In the genomic region with DNA sequence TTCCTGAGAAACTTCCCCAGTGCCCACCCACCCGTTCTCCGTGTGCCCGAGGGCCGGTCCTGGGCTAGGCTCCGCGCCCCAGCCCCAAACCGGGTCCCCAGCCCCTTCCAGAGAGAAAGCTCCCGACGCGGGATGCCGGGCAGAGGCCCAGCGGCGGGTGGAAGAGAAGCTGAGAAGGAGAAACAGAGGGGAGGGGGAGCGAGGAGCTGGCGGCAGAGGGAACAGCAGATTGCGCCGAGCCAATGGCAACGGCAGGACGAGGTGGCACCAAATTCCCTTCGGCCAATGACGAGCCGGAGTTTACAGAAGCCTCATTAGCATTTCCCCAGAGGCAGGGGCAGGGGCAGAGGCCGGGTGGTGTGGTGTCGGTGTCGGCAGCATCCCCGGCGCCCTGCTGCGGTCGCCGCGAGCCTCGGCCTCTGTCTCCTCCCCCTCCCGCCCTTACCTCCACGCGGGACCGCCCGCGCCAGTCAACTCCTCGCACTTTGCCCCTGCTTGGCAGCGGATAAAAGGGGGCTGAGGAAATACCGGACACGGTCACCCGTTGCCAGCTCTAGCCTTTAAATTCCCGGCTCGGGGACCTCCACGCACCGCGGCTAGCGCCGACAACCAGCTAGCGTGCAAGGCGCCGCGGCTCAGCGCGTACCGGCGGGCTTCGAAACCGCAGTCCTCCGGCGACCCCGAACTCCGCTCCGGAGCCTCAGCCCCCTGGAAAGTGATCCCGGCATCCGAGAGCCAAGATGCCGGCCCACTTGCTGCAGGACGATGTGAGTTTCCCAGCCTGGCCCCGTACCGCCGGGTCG, we compare ENCODE assay signal across 1 cellular context.
TF ChIP-seq lines count a peak whose summit lies in the region.

A gene (plus strand): TSS at position 469 of the 803 bp plus-strand sequence. CDS start 272 bp downstream, at position 741.

TF ChIP-seq in K562, 482 proteins besides CTCF, POLR2A, EP300 and RAD21 (continued from another document and continues in another):
- TF ChIP-seq, protein P1, sequence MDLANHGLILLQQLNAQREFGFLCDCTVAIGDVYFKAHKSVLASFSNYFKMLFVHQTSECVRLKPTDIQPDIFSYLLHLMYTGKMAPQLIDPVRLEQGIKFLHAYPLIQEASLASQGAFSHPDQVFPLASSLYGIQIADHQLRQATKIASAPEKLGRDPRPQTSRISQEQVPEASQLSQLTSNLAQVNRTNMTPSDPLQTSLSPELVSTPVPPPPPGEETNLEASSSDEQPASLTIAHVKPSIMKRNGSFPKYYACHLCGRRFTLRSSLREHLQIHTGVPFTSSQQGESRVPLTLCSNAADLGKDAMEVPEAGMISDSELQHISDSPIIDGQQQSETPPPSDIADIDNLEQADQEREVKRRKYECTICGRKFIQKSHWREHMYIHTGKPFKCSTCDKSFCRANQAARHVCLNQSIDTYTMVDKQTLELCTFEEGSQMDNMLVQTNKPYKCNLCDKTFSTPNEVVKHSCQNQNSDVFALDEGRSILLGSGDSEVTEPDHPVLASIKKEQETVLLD (IDR thresholded peaks at IDR 0.05) = no peak
- TF ChIP-seq DMBX1 (CRISPR knock-in tag; IDR thresholded peaks at IDR 0.05; ENCODE audit: borderline replicate concordance) = no peak
- peak; percentile 14; the same call in 1 of the 2 replicates for TF ChIP-seq MYC (IDR thresholded peaks at IDR 0.05; ENCODE audit: low read depth, low read length)
- TF ChIP-seq MYC (CRISPR knock-in tag; IDR thresholded peaks at IDR 0.05; ENCODE audit: borderline replicate concordance, low read depth) = no peak
- 0 out of 2 replicates have a peak, but pooled peaks have one; percentile 25 for TF ChIP-seq HNRNPL (IDR thresholded peaks at IDR 0.05; ENCODE audit: low read depth, low read length)
- TF ChIP-seq, protein P2, sequence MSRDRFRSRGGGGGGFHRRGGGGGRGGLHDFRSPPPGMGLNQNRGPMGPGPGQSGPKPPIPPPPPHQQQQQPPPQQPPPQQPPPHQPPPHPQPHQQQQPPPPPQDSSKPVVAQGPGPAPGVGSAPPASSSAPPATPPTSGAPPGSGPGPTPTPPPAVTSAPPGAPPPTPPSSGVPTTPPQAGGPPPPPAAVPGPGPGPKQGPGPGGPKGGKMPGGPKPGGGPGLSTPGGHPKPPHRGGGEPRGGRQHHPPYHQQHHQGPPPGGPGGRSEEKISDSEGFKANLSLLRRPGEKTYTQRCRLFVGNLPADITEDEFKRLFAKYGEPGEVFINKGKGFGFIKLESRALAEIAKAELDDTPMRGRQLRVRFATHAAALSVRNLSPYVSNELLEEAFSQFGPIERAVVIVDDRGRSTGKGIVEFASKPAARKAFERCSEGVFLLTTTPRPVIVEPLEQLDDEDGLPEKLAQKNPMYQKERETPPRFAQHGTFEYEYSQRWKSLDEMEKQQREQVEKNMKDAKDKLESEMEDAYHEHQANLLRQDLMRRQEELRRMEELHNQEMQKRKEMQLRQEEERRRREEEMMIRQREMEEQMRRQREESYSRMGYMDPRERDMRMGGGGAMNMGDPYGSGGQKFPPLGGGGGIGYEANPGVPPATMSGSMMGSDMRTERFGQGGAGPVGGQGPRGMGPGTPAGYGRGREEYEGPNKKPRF (IDR thresholded peaks at IDR 0.05; ENCODE audit: low read depth, low read length) = no peak
- no peak for TF ChIP-seq SMC3 (conservative IDR thresholded peaks at IDR 0.05; ENCODE audit: insufficient read depth, low read depth, low read length)
- TF ChIP-seq RBFOX2 (IDR thresholded peaks at IDR 0.05; ENCODE audit: low read depth, low read length) = peak; percentile 86
- TF ChIP-seq BDP1 (IDR thresholded peaks at IDR 0.05; ENCODE audit: insufficient read depth, insufficient read length) = no peak
- TF ChIP-seq, protein P3, sequence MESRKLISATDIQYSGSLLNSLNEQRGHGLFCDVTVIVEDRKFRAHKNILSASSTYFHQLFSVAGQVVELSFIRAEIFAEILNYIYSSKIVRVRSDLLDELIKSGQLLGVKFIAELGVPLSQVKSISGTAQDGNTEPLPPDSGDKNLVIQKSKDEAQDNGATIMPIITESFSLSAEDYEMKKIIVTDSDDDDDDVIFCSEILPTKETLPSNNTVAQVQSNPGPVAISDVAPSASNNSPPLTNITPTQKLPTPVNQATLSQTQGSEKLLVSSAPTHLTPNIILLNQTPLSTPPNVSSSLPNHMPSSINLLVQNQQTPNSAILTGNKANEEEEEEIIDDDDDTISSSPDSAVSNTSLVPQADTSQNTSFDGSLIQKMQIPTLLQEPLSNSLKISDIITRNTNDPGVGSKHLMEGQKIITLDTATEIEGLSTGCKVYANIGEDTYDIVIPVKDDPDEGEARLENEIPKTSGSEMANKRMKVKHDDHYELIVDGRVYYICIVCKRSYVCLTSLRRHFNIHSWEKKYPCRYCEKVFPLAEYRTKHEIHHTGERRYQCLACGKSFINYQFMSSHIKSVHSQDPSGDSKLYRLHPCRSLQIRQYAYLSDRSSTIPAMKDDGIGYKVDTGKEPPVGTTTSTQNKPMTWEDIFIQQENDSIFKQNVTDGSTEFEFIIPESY (CRISPR knock-in tag; IDR thresholded peaks at IDR 0.05) = no peak
- TF ChIP-seq, protein P4, sequence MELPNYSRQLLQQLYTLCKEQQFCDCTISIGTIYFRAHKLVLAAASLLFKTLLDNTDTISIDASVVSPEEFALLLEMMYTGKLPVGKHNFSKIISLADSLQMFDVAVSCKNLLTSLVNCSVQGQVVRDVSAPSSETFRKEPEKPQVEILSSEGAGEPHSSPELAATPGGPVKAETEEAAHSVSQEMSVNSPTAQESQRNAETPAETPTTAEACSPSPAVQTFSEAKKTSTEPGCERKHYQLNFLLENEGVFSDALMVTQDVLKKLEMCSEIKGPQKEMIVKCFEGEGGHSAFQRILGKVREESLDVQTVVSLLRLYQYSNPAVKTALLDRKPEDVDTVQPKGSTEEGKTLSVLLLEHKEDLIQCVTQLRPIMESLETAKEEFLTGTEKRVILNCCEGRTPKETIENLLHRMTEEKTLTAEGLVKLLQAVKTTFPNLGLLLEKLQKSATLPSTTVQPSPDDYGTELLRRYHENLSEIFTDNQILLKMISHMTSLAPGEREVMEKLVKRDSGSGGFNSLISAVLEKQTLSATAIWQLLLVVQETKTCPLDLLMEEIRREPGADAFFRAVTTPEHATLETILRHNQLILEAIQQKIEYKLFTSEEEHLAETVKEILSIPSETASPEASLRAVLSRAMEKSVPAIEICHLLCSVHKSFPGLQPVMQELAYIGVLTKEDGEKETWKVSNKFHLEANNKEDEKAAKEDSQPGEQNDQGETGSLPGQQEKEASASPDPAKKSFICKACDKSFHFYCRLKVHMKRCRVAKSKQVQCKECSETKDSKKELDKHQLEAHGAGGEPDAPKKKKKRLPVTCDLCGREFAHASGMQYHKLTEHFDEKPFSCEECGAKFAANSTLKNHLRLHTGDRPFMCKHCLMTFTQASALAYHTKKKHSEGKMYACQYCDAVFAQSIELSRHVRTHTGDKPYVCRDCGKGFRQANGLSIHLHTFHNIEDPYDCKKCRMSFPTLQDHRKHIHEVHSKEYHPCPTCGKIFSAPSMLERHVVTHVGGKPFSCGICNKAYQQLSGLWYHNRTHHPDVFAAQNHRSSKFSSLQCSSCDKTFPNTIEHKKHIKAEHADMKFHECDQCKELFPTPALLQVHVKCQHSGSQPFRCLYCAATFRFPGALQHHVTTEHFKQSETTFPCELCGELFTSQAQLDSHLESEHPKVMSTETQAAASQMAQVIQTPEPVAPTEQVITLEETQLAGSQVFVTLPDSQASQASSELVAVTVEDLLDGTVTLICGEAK (IDR thresholded peaks at IDR 0.05) = no peak
- TF ChIP-seq, protein P4 (CRISPR knock-in tag; IDR thresholded peaks at IDR 0.05) = no peak
- TF ChIP-seq, protein P5, sequence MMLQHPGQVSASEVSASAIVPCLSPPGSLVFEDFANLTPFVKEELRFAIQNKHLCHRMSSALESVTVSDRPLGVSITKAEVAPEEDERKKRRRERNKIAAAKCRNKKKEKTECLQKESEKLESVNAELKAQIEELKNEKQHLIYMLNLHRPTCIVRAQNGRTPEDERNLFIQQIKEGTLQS (IDR thresholded peaks at IDR 0.05) = no peak
- TF ChIP-seq, protein P5 (CRISPR knock-in tag; conservative IDR thresholded peaks at IDR 0.05) = no peak
- TF ChIP-seq POLR2AphosphoS2 (IDR thresholded peaks at IDR 0.05; ENCODE audit: low read length) = 0 out of 2 replicates have a peak, but pooled peaks have one; percentile 12
- TF ChIP-seq, protein P6, sequence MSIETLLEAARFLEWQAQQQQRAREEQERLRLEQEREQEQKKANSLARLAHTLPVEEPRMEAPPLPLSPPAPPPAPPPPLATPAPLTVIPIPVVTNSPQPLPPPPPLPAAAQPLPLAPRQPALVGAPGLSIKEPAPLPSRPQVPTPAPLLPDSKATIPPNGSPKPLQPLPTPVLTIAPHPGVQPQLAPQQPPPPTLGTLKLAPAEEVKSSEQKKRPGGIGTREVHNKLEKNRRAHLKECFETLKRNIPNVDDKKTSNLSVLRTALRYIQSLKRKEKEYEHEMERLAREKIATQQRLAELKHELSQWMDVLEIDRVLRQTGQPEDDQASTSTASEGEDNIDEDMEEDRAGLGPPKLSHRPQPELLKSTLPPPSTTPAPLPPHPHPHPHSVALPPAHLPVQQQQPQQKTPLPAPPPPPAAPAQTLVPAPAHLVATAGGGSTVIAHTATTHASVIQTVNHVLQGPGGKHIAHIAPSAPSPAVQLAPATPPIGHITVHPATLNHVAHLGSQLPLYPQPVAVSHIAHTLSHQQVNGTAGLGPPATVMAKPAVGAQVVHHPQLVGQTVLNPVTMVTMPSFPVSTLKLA (conservative IDR thresholded peaks at IDR 0.05) = peak; percentile 63 to 74; a peak in 3 of 4 replicates
- TF ChIP-seq POLR3A (IDR thresholded peaks at IDR 0.05; ENCODE audit: borderline replicate concordance, extremely low read depth, insufficient read depth, insufficient read length) = no peak
- TF ChIP-seq ESRRA (IDR thresholded peaks at IDR 0.05; ENCODE audit: borderline replicate concordance, low read depth) = peak; percentile 51; the same call in 1 of the 2 replicates
- no peak for TF ChIP-seq ZNF24 (IDR thresholded peaks at IDR 0.05)
- peak in 1 of 2 experiments; percentile 31; a peak in 1 of 4 replicates for TF ChIP-seq HDAC1 (IDR thresholded peaks at IDR 0.05)
- no peak for TF ChIP-seq L3MBTL2 (IDR thresholded peaks at IDR 0.05)
- no peak for TF ChIP-seq ZC3H4 (CRISPR knock-in tag; IDR thresholded peaks at IDR 0.05; ENCODE audit: borderline replicate concordance)
- no peak for TF ChIP-seq HIVEP1 (CRISPR knock-in tag; IDR thresholded peaks at IDR 0.05)
- TF ChIP-seq SUPT5H (IDR thresholded peaks at IDR 0.05) = peak; percentile 75
- no peak for TF ChIP-seq TEAD2 (tag; IDR thresholded peaks at IDR 0.05)
- TF ChIP-seq CCNT2 (IDR thresholded peaks at IDR 0.05; ENCODE audit: borderline replicate concordance, extremely low read depth, insufficient read length, low read depth, low read length) = peak; percentile 58
- TF ChIP-seq TARDBP (IDR thresholded peaks at IDR 0.05) = no peak
- TF ChIP-seq, protein P7, sequence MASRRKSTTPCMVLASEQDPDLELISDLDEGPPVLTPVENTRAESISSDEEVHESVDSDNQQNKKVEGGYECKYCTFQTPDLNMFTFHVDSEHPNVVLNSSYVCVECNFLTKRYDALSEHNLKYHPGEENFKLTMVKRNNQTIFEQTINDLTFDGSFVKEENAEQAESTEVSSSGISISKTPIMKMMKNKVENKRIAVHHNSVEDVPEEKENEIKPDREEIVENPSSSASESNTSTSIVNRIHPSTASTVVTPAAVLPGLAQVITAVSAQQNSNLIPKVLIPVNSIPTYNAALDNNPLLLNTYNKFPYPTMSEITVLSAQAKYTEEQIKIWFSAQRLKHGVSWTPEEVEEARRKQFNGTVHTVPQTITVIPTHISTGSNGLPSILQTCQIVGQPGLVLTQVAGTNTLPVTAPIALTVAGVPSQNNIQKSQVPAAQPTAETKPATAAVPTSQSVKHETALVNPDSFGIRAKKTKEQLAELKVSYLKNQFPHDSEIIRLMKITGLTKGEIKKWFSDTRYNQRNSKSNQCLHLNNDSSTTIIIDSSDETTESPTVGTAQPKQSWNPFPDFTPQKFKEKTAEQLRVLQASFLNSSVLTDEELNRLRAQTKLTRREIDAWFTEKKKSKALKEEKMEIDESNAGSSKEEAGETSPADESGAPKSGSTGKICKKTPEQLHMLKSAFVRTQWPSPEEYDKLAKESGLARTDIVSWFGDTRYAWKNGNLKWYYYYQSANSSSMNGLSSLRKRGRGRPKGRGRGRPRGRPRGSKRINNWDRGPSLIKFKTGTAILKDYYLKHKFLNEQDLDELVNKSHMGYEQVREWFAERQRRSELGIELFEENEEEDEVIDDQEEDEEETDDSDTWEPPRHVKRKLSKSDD (conservative IDR thresholded peaks at IDR 0.05; ENCODE audit: low read length) = no peak
- 0 out of 2 replicates have a peak, but pooled peaks have one; percentile 23 for TF ChIP-seq ZKSCAN1 (IDR thresholded peaks at IDR 0.05; ENCODE audit: low read depth, low read length)
- TF ChIP-seq TBL1XR1 (IDR thresholded peaks at IDR 0.05; ENCODE audit: low read length in 2 of 2) = no peak
- no peak for TF ChIP-seq MTF1 (CRISPR knock-in tag; IDR thresholded peaks at IDR 0.05; ENCODE audit: borderline replicate concordance)
- no peak for TF ChIP-seq IFI16 (CRISPR knock-in tag; IDR thresholded peaks at IDR 0.05)
- no peak for TF ChIP-seq U2AF2 (optimal IDR thresholded peaks at IDR 0.05; ENCODE audit: low read depth, low read length)
